ENCODE assay signal across 10 cellular contexts in genomic region chr19:39297931-39298634, GRCh38. TPM values are rescaled to one million over a fixed set of nuclear protein-coding genes. Genes with fewer than 3 reads are reported as not detected.
A peak's percentile ranks its signal among the peaks of the same experiment; 100 is the strongest.
DNase-seq lines count a peak whose midpoint lies in the region; ATAC-seq and TF ChIP-seq lines count a peak whose summit lies in the region.
"Had no signal": no experiment of that assay in that cellular context is flagged by ENCODE, and none has a peak within 500 bp of the region (broad histone marks: within the 10 kb centered on the region; RNA-seq: fewer than 3 reads in every experiment).

No MANE protein-coding gene starts in this region.

- H3K79me2 ChIP-seq in osteoblast (ENCODE audit: insufficient read depth, low read length): no peaks in the 10 kb centered on the region

- ATAC-seq in lower lobe of right lung (peak; percentile 69 to 87), aorta (ENCODE audit: low FRiP score) (peak; percentile 15), HG03378 (IDR thresholded peaks at IDR 0.05; ENCODE audit: unreplicated experiment) (no peak), GM19324 (IDR thresholded peaks at IDR 0.05; ENCODE audit: low FRiP score, unreplicated experiment) (no peak)

- intact Hi-C loops in lower lobe of right lung (cut with DNase I): no loop called here
- intact Hi-C loops in aorta (cut with DNase I): no loop called here

- no peaks in the 10 kb centered on the region for H4K20me1 ChIP-seq in osteoblast (ENCODE audit: insufficient read depth, low read length)

- H3K36me3 ChIP-seq in lower lobe of right lung (no peaks in the 10 kb centered on the region), aorta (ENCODE audit: control insufficient read depth in 1 of 2, insufficient read depth in 2 of 2, low read length in 1 of 2) (no peaks in the 10 kb centered on the region), osteoblast (ENCODE audit: insufficient read depth, low read length) (no peaks in the 10 kb centered on the region)
- H3K36me3 ChIP-seq: neutrophil had no signal

- 63 to 65% methylated on average over 16 to 17 of the region's 17 CpGs for WGBS in aorta, 2 donors

- H3K9me3 ChIP-seq in lower lobe of right lung (no peaks in the 10 kb centered on the region), aorta (ENCODE audit: control insufficient read depth, low read length) (no peaks in the 10 kb centered on the region), osteoblast (ENCODE audit: low read depth, low read length) (no peaks in the 10 kb centered on the region)
- H3K9me3 ChIP-seq: neutrophil had no signal

- peaks cover 4% of the 10 kb centered on the region for H3K27me3 ChIP-seq in lower lobe of right lung (ENCODE audit: low read depth)
- no peaks in the 10 kb centered on the region for H3K27me3 ChIP-seq in aorta (ENCODE audit: control insufficient read depth in 1 of 2, insufficient read depth in 2 of 2, low read length in 1 of 2)
- peaks cover 5% of the 10 kb centered on the region for H3K27me3 ChIP-seq in osteoblast (ENCODE audit: insufficient read depth, low read length)

- H3K4me1 ChIP-seq in lower lobe of right lung: no peaks in the 10 kb centered on the region
- no peaks in the 10 kb centered on the region for H3K4me1 ChIP-seq in aorta (ENCODE audit: control insufficient read depth in 1 of 2, insufficient read depth in 2 of 2, low read length in 2 of 2)
- H3K4me1 ChIP-seq in osteoblast (ENCODE audit: insufficient read depth, low read length): no peaks in the 10 kb centered on the region

- no peak overlapping the region for H3K4me2 ChIP-seq in osteoblast (ENCODE audit: insufficient read depth, low read length)
- H3K4me2 ChIP-seq: PC-9 had no signal

- H3K4me3 ChIP-seq in lower lobe of right lung (no peak overlapping the region), aorta (ENCODE audit: low read length in 2 of 2) (no peak overlapping the region), osteoblast (ENCODE audit: insufficient read depth, low read length) (no peak overlapping the region)
- H3K4me3 ChIP-seq: PC-9 had no signal

- no peak overlapping the region for H2AFZ ChIP-seq in osteoblast (ENCODE audit: low read length)
- H2AFZ ChIP-seq: PC-9 had no signal

- DNase-seq in stimulated activated naive CD4-positive, alpha-beta T cell treated with Interleukin-2 at 50 U/mL for 16 hours (lab: John Stamatoyannopoulos, UW): peak; percentile 35
- no peak for DNase-seq in stimulated activated naive CD4-positive, alpha-beta T cell (lab: John Stamatoyannopoulos, UW)
- DNase-seq in activated effector memory CD4-positive, alpha-beta T cell treated with Interleukin-2 at 50 U/mL for 16 hours: peak; percentile 68
- peak; percentile 55 for DNase-seq in lower lobe of right lung
- peak; percentile 61 to 66 for DNase-seq in aorta
- no peak for DNase-seq in osteoblast (ENCODE audit: insufficient read length, low spot score, missing footprints)
- DNase-seq: PC-9 had no signal

- H3K27ac ChIP-seq in lower lobe of right lung (no peak overlapping the region), aorta (ENCODE audit: low read depth in 1 of 2, low read length in 2 of 2) (no peak overlapping the region), osteoblast (ENCODE audit: low read depth, low read length) (no peak overlapping the region)
- H3K27ac ChIP-seq: neutrophil, PC-9 had no signal

- TF ChIP-seq CTCF in lower lobe of right lung (IDR thresholded peaks at IDR 0.05) (no peak), osteoblast (IDR thresholded peaks at IDR 0.05; ENCODE audit: extremely low read depth, low read depth, low read length) (no peak)

RNA-seq across cellular contexts. Expression of gene IFNL1, which starts 1.9 kb away (rescaled TPM):
- not detected for total RNA-seq in lower lobe of right lung
- total RNA-seq in aorta: not detected
- polyA plus RNA-seq in aorta: not detected
- not detected in 2 replicates for total RNA-seq in osteoblast
- total RNA-seq: PC-9 had no signal

RNA-seq across cellular contexts. Expression of gene LRFN1, which starts 22.6 kb away (rescaled TPM):
- 2.1 TPM for total RNA-seq in lower lobe of right lung
- total RNA-seq in aorta: 1 to 10 TPM in 1 of 2 donors, under 1 TPM in 1; 0.45 to 1.8 TPM
- not detected for polyA plus RNA-seq in aorta
- total RNA-seq in osteoblast: under 0.01 and 0.36 TPM in 2 replicates

RNA-seq across cellular contexts. Expression of gene IFNL2, which starts 29.9 kb away (rescaled TPM):
- total RNA-seq in lower lobe of right lung (not detected), aorta (not detected), osteoblast (not detected in 2 replicates)
- polyA plus RNA-seq in aorta: not detected
- total RNA-seq: PC-9 had no signal

RNA-seq across cellular contexts. Expression of gene GMFG, which starts 37.8 kb away (rescaled TPM):
- total RNA-seq in lower lobe of right lung: 149 TPM
- 10 to 100 TPM; 53.7 to 60.8 TPM for total RNA-seq in aorta
- polyA plus RNA-seq in aorta: 10 to 100 TPM in 1 of 2 donors, 1 to 10 TPM in 1; 8.3 to 50.3 TPM
- total RNA-seq in osteoblast: 0.36 and 2.7 TPM in 2 replicates
- total RNA-seq: PC-9 had no signal

RNA-seq across cellular contexts. Expression of gene SAMD4B, which starts 44.1 kb away (rescaled TPM):
- total RNA-seq in lower lobe of right lung (74.4 TPM), aorta (100 to 1,000 TPM; 101 to 120 TPM), osteoblast (85.0 and 85.5 TPM in 2 replicates)
- 100 to 1,000 TPM in 1 of 2 donors, 10 to 100 TPM in 1; 33.6 to 109 TPM for polyA plus RNA-seq in aorta

Comparison
In these comparisons a context has a peak if more than half of its experiments do, and no peak if none do; other contexts are left out.
1. DNase-seq: peak in stimulated activated naive CD4-positive, alpha-beta T cell treated with Interleukin-2 at 50 U/mL for 16 hours (single experiment), activated effector memory CD4-positive, alpha-beta T cell treated with Interleukin-2 at 50 U/mL for 16 hours (single experiment), lower lobe of right lung (single experiment) and aorta (2 of 2); none in stimulated activated naive CD4-positive, alpha-beta T cell (0 of 6) and osteoblast (single experiment).
2. ATAC-seq: peak in lower lobe of right lung (2 of 2) and aorta (single experiment); none in HG03378 (single experiment) and GM19324 (single experiment).